Comparison of ENCODE assay signal across 8 cellular contexts in genomic region chr2:74690571-74690970, GRCh38. TPM values are rescaled to one million over a fixed set of nuclear protein-coding genes. Genes with fewer than 3 reads are reported as not detected.
DNase-seq lines count a peak whose midpoint lies in the region; ATAC-seq and TF ChIP-seq lines count a peak whose summit lies in the region.

No MANE protein-coding gene starts in this region.

- in situ Hi-C loops in GM13977 (cut with MboI; ENCODE audit: low pct_unique_long_range_greater_than_20kb, low sequenced_read_pairs, unreplicated experiment), result no loop called here

- H3K27me3 ChIP-seq in right cardiac atrium (ENCODE audit: control insufficient read depth, insufficient read depth), result no peaks in the 10 kb centered on the region

- no peak overlapping the region for H3K27ac Mint-ChIP-seq in CD14-positive monocyte

- WGBS in right cardiac atrium, result 11% methylated on average over 4 of the region's 4 CpGs

- no peaks in the 10 kb centered on the region for H3K9me3 Mint-ChIP-seq in CD14-positive monocyte

- H3K36me3 Mint-ChIP-seq in CD14-positive monocyte, result no peaks in the 10 kb centered on the region

- H3K9me3 ChIP-seq in right cardiac atrium (ENCODE audit: control insufficient read depth, low read length), result no peaks in the 10 kb centered on the region

- TF ChIP-seq CTCF in CD14-positive monocyte (IDR thresholded peaks at IDR 0.05) (peak; percentile 83), GM13977 (IDR thresholded peaks at IDR 0.05; ENCODE audit: extremely low read depth, insufficient read depth, missing control alignments) (peak; percentile 78)

- H3K4me1 Mint-ChIP-seq in CD14-positive monocyte, result peaks cover 16% of the 10 kb centered on the region

- peak; percentile 61 for ATAC-seq in HG03039 (IDR thresholded peaks at IDR 0.05; ENCODE audit: unreplicated experiment)
- ATAC-seq in right cardiac atrium, result peak; percentile 82 to 83
- ATAC-seq in sciatic nerve, result peak; percentile 72
- no peak for ATAC-seq in HG03139 (IDR thresholded peaks at IDR 0.05; ENCODE audit: unreplicated experiment)

- no peak for DNase-seq in CD14-positive monocyte (ENCODE audit: low spot score)
- peak; percentile 77 for DNase-seq in GM13977 (ENCODE audit: low spot score)
- peak; percentile 46 for DNase-seq in NCI-H226
- DNase-seq in amniotic epithelial cell (ENCODE audit: low read depth), result peak; percentile 75
- no peak for DNase-seq in right cardiac atrium
- no peak for DNase-seq in sciatic nerve (ENCODE audit: low spot score)

- no peaks in the 10 kb centered on the region for H3K4me1 ChIP-seq in right cardiac atrium (ENCODE audit: control insufficient read depth, insufficient read depth, low read length)

- intact Hi-C loops in CD14-positive monocyte (cut with micrococcal nuclease), result loop anchor here (5.0 to 10.0 kb wide), 2 partner anchors 187 to 944 kb away; no protein-coding TSS in a partner anchor
- intact Hi-C loops in right cardiac atrium (cut with DNase I), result loop anchor here in 2 of 4 donors (5.0 kb wide), 1 partner anchor 187 kb away; no protein-coding TSS in a partner anchor
- intact Hi-C loops in sciatic nerve (cut with DNase I), result no loop called here

- H3K4me3 Mint-ChIP-seq in CD14-positive monocyte, result no peak overlapping the region

- H3K4me3 ChIP-seq in right cardiac atrium (ENCODE audit: low read length), result no peak overlapping the region

- peaks cover 0 to 7% (median 0%) of the 10 kb centered on the region in 3 donors for H3K27me3 Mint-ChIP-seq in CD14-positive monocyte (ENCODE audit: low read depth in 3 of 3)

- no peak overlapping the region for H3K27ac ChIP-seq in right cardiac atrium (ENCODE audit: low read length)

RNA-seq across cellular contexts. Expression of gene SEMA4F, which starts 36.5 kb away (rescaled TPM):
- polyA plus RNA-seq in CD14-positive monocyte (under 1 TPM; 0.43 to 0.44 TPM), right cardiac atrium (1.7 TPM)
- total RNA-seq in right cardiac atrium (1 to 10 TPM; 3.7 to 5.3 (median 4.2) TPM), sciatic nerve (11.5 TPM)

RNA-seq across cellular contexts. Expression of gene M1AP, which starts 42.4 kb away (rescaled TPM):
- polyA plus RNA-seq in CD14-positive monocyte (1 to 10 TPM in 1 of 2 donors, under 1 TPM in 1; 1.00 to 1.8 TPM), right cardiac atrium (0.07 TPM)
- total RNA-seq in right cardiac atrium (1 to 10 TPM in 1 of 4 donors, under 1 TPM in 2, not detected in 1; 0.14 to 1.1 (median 0.47) TPM), sciatic nerve (1.1 TPM)

Comparison
In these comparisons a context has a peak if more than half of its experiments do, and no peak if none do; other contexts are left out.
1. DNase-seq: peak in GM13977 (single experiment), NCI-H226 (single experiment) and amniotic epithelial cell (single experiment); none in CD14-positive monocyte (single experiment), right cardiac atrium (0 of 3) and sciatic nerve (single experiment).